In the genomic region with DNA sequence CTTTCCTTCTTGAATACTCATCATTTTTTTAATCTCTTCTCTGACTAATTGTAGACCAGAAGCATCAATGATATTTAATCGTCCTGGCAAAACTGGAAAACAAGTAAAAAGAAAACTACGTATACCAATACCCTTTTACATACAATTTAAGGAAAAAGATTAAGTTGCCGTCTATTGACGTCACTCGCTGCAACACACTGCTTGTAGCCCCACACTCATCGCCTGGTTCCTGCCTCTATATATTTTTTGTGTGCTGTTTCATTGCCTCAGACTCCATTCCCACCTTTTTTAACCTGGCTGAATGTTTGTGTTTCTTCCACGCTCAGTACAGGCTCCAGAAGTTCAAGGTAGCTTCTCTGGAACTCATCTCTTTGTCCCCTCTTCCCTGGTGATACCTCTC, we compare ENCODE assay signal across 8 cellular contexts.
"Had no signal": no experiment of that assay in that cellular context is flagged by ENCODE, and none has a peak within 500 bp of the region (broad histone marks: within the 10 kb centered on the region; RNA-seq: fewer than 3 reads in every experiment).

No MANE protein-coding gene starts in this region.

- H3K4me3 ChIP-seq: GM12878 had no signal

- DNase-seq: GDM1, GF-D8 had no signal

- FAIRE-seq: G401.6, GM12878, GM12891, GM12892, GM18507, GM19239 had no signal

- ATAC-seq: GM12878 had no signal
